In the genomic region with DNA sequence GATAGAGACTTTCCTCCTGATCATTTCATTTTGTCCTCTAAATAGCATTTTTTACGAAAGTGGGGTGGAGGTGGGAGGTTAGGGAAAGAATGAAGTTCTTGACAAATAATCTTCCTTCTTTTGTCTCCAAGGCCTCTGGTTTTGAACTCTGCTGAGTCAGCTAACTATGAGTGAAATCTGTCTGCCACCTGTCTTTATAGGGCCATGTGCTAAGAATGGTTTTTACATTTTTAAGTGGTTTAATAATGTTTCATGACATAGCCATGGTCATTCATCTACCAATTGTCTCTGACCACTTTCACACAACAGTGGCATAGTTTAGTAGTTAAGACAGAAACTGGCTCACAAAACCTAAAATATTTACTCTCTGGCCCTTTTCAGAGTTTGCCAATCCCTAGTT, we compare ENCODE assay signal across 2 cellular contexts.
TF ChIP-seq lines count a peak whose summit lies in the region.

No MANE protein-coding gene starts in this region.

TF ChIP-seq in GM23338, 12 proteins besides CTCF, POLR2A, EP300 and RAD21 (continued from another document):
- TF ChIP-seq EZH2phosphoT487 (IDR thresholded peaks at IDR 0.05; ENCODE audit: unreplicated experiment) (no peak), NANOG (IDR thresholded peaks at IDR 0.05; ENCODE audit: borderline replicate concordance) (no peak)
TF ChIP-seq in GM23338: peak in this region for 0.

TF ChIP-seq in WTC11, 78 proteins besides CTCF, POLR2A, EP300 and RAD21 (continued from another document):
- TF ChIP-seq, protein P1, sequence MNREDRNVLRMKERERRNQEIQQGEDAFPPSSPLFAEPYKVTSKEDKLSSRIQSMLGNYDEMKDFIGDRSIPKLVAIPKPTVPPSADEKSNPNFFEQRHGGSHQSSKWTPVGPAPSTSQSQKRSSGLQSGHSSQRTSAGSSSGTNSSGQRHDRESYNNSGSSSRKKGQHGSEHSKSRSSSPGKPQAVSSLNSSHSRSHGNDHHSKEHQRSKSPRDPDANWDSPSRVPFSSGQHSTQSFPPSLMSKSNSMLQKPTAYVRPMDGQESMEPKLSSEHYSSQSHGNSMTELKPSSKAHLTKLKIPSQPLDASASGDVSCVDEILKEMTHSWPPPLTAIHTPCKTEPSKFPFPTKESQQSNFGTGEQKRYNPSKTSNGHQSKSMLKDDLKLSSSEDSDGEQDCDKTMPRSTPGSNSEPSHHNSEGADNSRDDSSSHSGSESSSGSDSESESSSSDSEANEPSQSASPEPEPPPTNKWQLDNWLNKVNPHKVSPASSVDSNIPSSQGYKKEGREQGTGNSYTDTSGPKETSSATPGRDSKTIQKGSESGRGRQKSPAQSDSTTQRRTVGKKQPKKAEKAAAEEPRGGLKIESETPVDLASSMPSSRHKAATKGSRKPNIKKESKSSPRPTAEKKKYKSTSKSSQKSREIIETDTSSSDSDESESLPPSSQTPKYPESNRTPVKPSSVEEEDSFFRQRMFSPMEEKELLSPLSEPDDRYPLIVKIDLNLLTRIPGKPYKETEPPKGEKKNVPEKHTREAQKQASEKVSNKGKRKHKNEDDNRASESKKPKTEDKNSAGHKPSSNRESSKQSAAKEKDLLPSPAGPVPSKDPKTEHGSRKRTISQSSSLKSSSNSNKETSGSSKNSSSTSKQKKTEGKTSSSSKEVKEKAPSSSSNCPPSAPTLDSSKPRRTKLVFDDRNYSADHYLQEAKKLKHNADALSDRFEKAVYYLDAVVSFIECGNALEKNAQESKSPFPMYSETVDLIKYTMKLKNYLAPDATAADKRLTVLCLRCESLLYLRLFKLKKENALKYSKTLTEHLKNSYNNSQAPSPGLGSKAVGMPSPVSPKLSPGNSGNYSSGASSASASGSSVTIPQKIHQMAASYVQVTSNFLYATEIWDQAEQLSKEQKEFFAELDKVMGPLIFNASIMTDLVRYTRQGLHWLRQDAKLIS (CRISPR knock-in tag; IDR thresholded peaks at IDR 0.05; ENCODE audit: borderline replicate concordance): no peak
TF ChIP-seq in WTC11: peak in this region for 0.
